10 cellular contexts compared by ENCODE assay signal in the genomic region with DNA sequence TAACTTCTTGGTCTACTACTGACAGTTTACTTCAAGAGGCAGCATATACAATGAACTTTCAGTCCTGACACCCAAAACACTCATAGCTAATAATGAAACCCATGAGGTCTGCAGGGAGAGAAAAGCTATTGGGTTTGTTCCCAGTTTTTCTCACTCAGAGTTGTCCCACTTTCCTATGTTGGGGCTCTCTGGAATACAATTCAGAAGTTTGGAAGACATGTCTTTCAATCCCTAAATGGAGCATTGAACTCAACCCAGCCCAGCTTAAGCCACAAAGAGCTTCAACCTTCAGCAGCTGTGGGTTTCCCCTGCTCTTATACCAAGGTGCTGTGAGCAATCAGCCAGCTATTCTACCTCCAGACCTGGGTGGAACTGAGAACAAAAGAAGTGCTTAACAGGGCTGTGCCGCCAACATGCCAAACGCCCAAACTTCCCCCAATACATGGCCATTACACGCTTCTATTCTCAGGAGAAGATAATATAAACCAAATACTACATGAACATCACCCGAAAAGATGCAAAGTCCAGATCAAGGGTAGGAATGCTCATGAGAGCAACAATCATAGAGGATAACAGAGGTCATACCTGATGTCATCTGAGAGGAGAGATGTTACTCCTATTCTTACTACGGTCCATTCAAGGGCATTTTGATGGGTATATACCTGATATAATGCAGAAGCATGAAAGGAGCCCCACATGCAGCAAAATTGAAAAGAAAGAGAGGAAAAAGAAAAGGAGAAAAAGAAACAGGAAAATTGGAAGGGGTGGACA.
A peak's percentile ranks its signal among the peaks of the same experiment; 100 is the strongest.
DNase-seq lines count a peak whose midpoint lies in the region; ATAC-seq and TF ChIP-seq lines count a peak whose summit lies in the region.
"Had no signal": no experiment of that assay in that cellular context is flagged by ENCODE, and none has a peak within 500 bp of the region (broad histone marks: within the 10 kb centered on the region; RNA-seq: fewer than 3 reads in every experiment).

No MANE protein-coding gene starts in this region.

- TF ChIP-seq CTCF in HCT116 (IDR thresholded peaks at IDR 0.05 in 2 of 3, conservative IDR thresholded peaks at IDR 0.05 in 1 of 3; ENCODE audit: borderline replicate concordance in 1 of 3, insufficient read depth in 1 of 3, low read depth in 2 of 3, low read length in 2 of 3): no peak
- TF ChIP-seq CTCF in Panc1 (IDR thresholded peaks at IDR 0.05): no peak
- no peak for TF ChIP-seq CTCF in transverse colon (IDR thresholded peaks at IDR 0.05)
- TF ChIP-seq CTCF in lower lobe of right lung (IDR thresholded peaks at IDR 0.05): no peak

- POLR2A ChIA-PET in activated CD4-positive, alpha-beta T cell treated with anti-CD3 and anti-CD28 coated beads for 36 hours (lab: Charles Lee): interaction anchor here (0.6 kb wide), 1 partner anchor 147 kb away, joined by 3 read pairs; no protein-coding TSS in a partner anchor
- POLR2A ChIA-PET in HCT116 (lab: Charles Lee): no interaction called here
- POLR2A ChIA-PET in Panc1 (lab: Charles Lee): no interaction called here

- H3K4me2 ChIP-seq in HCT116 (ENCODE audit: low read length): no peak overlapping the region

- in situ Hi-C loops in Panc1 (cut with HindIII; ENCODE audit: low pct_unique_long_range_greater_than_20kb, low sequenced_read_pairs): no loop called here
- in situ Hi-C loops in transverse colon (cut with MboI; ENCODE audit: low pct_ligation_motif_present in 1 of 4, low pct_unique_long_range_greater_than_20kb in 1 of 4, low sequenced_read_pairs in 3 of 4): no loop called here

- H3K36me3 ChIP-seq in HCT116 (ENCODE audit: control insufficient read depth in 1 of 2, insufficient read depth in 2 of 2, low read length in 2 of 2) (no peaks in the 10 kb centered on the region), Panc1 (ENCODE audit: control insufficient read depth, insufficient read depth, low read length) (no peaks in the 10 kb centered on the region), transverse colon (no peaks in the 10 kb centered on the region), lower lobe of right lung (no peaks in the 10 kb centered on the region)
- H3K36me3 ChIP-seq: sigmoid colon had no signal

- 88 to 91% methylated on average over 1 to 5 of the region's 5 CpGs for WGBS in transverse colon (ENCODE audit: low coverage in 1 of 2), 2 donors

- peak; percentile 60 for DNase-seq in activated CD4-positive, alpha-beta T cell treated with anti-CD3 and anti-CD28 coated beads for 36 hours
- DNase-seq in activated CD4-positive, alpha-beta T cell treated with anti-CD3 and anti-CD28 coated beads, Interleukin-2, amount 50 U/mL, for 1 hour: no peak
- DNase-seq in HCT116 (ENCODE audit: low read depth, low spot score) (no peak), Panc1 (ENCODE audit: low read depth, low spot score) (no peak), transverse colon (no peak), lower lobe of right lung (no peak), anterior cingulate cortex (lab: John Stamatoyannopoulos, UW) (no peak)
- DNase-seq in stimulated activated CD4-positive, alpha-beta T cell treated with anti-CD3 and anti-CD28 coated beads, Interleukin-1b, Interleukin-23, amount 100 ng/mL, for 48 hours: peak; percentile 32
- DNase-seq: NCI-H526 treated with DMSO at 0.1 percent for 48 hours, sigmoid colon had no signal

- H3K79me2 ChIP-seq in HCT116 (ENCODE audit: insufficient read depth, low read length): no peaks in the 10 kb centered on the region

- TF ChIP-seq POLR2A in HCT116 (IDR thresholded peaks at IDR 0.05; ENCODE audit: borderline replicate concordance, extremely low read depth, insufficient read depth, insufficient read length) (no peak), transverse colon (IDR thresholded peaks at IDR 0.05) (no peak)

- no peak overlapping the region for H3K4me3 ChIP-seq in HCT116 (replicated peaks in 1 of 2; ENCODE audit: low read depth in 1 of 2, low read length in 2 of 2)
- no peak overlapping the region for H3K4me3 ChIP-seq in Panc1 (ENCODE audit: low read depth in 2 of 2, low read length in 2 of 2)
- H3K4me3 ChIP-seq in transverse colon: no peak overlapping the region
- no peak overlapping the region for H3K4me3 ChIP-seq in lower lobe of right lung
- H3K4me3 ChIP-seq: sigmoid colon had no signal

- no peak overlapping the region for H3K4me3 Mint-ChIP-seq in activated CD4-positive, alpha-beta T cell treated with anti-CD3 and anti-CD28 coated beads for 36 hours

- H3K9me3 ChIP-seq in HCT116 (ENCODE audit: control insufficient read depth in 1 of 2, insufficient read depth in 1 of 2, low read depth in 1 of 2, low read length in 2 of 2): 0 out of 4 replicates have a peak, but pooled peaks cover 0 to 3% of the 10 kb centered on the region in 2 experiments
- no peaks in the 10 kb centered on the region for H3K9me3 ChIP-seq in Panc1 (ENCODE audit: control insufficient read depth, insufficient read depth, low read depth, low read length)
- no peaks in the 10 kb centered on the region for H3K9me3 ChIP-seq in transverse colon
- H3K9me3 ChIP-seq in lower lobe of right lung: no peaks in the 10 kb centered on the region
- H3K9me3 ChIP-seq: sigmoid colon had no signal

- no peak overlapping the region for H3K27ac ChIP-seq in HCT116 (ENCODE audit: low read depth, low read length)
- H3K27ac ChIP-seq in Panc1 (ENCODE audit: low read length): peak overlapping the region; percentile 68; the same call in 1 of the 2 replicates
- no peak overlapping the region for H3K27ac ChIP-seq in transverse colon
- H3K27ac ChIP-seq in lower lobe of right lung: no peak overlapping the region

- no peaks in the 10 kb centered on the region for H3K27me3 Mint-ChIP-seq in activated CD4-positive, alpha-beta T cell treated with anti-CD3 and anti-CD28 coated beads for 36 hours

- no peaks in the 10 kb centered on the region for H4K20me1 ChIP-seq in HCT116 (ENCODE audit: insufficient read depth)

- no TSS peak for BruUV-seq in HCT116 (replicated peaks; lab: Mats Ljungman, UMichigan)
- BruUV-seq in Panc1 (replicated peaks; lab: Mats Ljungman, UMichigan): no TSS peak

- H3K36me3 Mint-ChIP-seq in activated CD4-positive, alpha-beta T cell treated with anti-CD3 and anti-CD28 coated beads for 36 hours (ENCODE audit: low read depth): peaks cover 6% of the 10 kb centered on the region

- peak overlapping the region; percentile 22 for H3K27ac Mint-ChIP-seq in activated CD4-positive, alpha-beta T cell treated with anti-CD3 and anti-CD28 coated beads for 36 hours

- peaks cover 8% of the 10 kb centered on the region for H3K9me3 Mint-ChIP-seq in activated CD4-positive, alpha-beta T cell treated with anti-CD3 and anti-CD28 coated beads for 36 hours (ENCODE audit: low read depth)

- H2AFZ ChIP-seq in HCT116 (ENCODE audit: low read depth, low read length, poor library complexity, severe bottlenecking): peak overlapping the region; percentile 48

- peaks cover 52% of the 10 kb centered on the region for H3K4me1 Mint-ChIP-seq in activated CD4-positive, alpha-beta T cell treated with anti-CD3 and anti-CD28 coated beads for 36 hours

- no peak for TF ChIP-seq EP300 in transverse colon (IDR thresholded peaks at IDR 0.05; ENCODE audit: low read depth)

- intact Hi-C loops in activated CD4-positive, alpha-beta T cell treated with anti-CD3 and anti-CD28 coated beads for 36 hours (cut with DNase I, micrococcal nuclease): loop anchor here (2.0 to 5.0 kb wide), 4 partner anchors 128 to 132 kb away; a partner anchor contains a TSS
- intact Hi-C loops in HCT116 (cut with micrococcal nuclease) (no loop called here), Panc1 (cut with micrococcal nuclease; ENCODE audit: unreplicated experiment) (no loop called here), transverse colon (cut with DNase I; ENCODE audit: low total_unique reads) (no loop called here), lower lobe of right lung (cut with DNase I) (no loop called here)

- TF ChIP-seq RAD21 in HCT116 (IDR thresholded peaks at IDR 0.05; ENCODE audit: low read depth): no peak

- H3K27me3 ChIP-seq in HCT116 (ENCODE audit: insufficient read depth, low read length) (no peaks in the 10 kb centered on the region), Panc1 (ENCODE audit: control insufficient read depth, insufficient read depth, low read length) (no peaks in the 10 kb centered on the region), transverse colon (no peaks in the 10 kb centered on the region), lower lobe of right lung (ENCODE audit: low read depth) (no peaks in the 10 kb centered on the region)
- H3K27me3 ChIP-seq: sigmoid colon had no signal

- H3K9ac ChIP-seq in HCT116 (ENCODE audit: low read length): no peak overlapping the region

- H3K9me2 ChIP-seq in HCT116 (ENCODE audit: insufficient read depth): no peaks in the 10 kb centered on the region

- H3K4me1 ChIP-seq in HCT116 (ENCODE audit: control insufficient read depth in 1 of 2, insufficient read depth in 2 of 2, low read length in 2 of 2): peaks cover 6 to 8% of the 10 kb centered on the region in 2 experiments; a peak in 3 of 4 replicates
- H3K4me1 ChIP-seq in Panc1 (ENCODE audit: control insufficient read depth, insufficient read depth, low read length): peaks cover 7% of the 10 kb centered on the region; the same call in 1 of the 2 replicates
- peaks cover 0 to 40% (median 6%) of the 10 kb centered on the region in 4 donors for H3K4me1 ChIP-seq in transverse colon
- peaks cover 58% of the 10 kb centered on the region for H3K4me1 ChIP-seq in lower lobe of right lung

- CTCF ChIA-PET in activated CD4-positive, alpha-beta T cell treated with anti-CD3 and anti-CD28 coated beads for 36 hours (lab: Charles Lee): interaction anchor here (0.8 to 2.1 kb wide), 5 partner anchors 16 to 293 kb away, joined by 3 to 8 read pairs (median 3); no protein-coding TSS in a partner anchor
- CTCF ChIA-PET in HCT116 (lab: Charles Lee): no interaction called here
- CTCF ChIA-PET in Panc1 (lab: Charles Lee): no interaction called here

- peak; percentile 83 for ATAC-seq in activated CD4-positive, alpha-beta T cell treated with anti-CD3 and anti-CD28 coated beads for 36 hours
- ATAC-seq in HCT116 (no peak), Panc1 (no peak), lower lobe of right lung (no peak)

- RAD21 ChIA-PET in HCT116 (lab: Charles Lee; ENCODE audit: low non-redundant PET in 1 of 2, low total read pairs in 2 of 2, uncharacterized antibody in 2 of 2, unreplicated experiment in 2 of 2): no interaction called here

TF ChIP-seq in HCT116, 20 proteins besides CTCF, POLR2A, EP300 and RAD21:
- TF ChIP-seq JUND (IDR thresholded peaks at IDR 0.05): no peak
- TF ChIP-seq, protein P1, sequence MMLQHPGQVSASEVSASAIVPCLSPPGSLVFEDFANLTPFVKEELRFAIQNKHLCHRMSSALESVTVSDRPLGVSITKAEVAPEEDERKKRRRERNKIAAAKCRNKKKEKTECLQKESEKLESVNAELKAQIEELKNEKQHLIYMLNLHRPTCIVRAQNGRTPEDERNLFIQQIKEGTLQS (IDR thresholded peaks at IDR 0.05): no peak
- TF ChIP-seq ELF1 (IDR thresholded peaks at IDR 0.05; ENCODE audit: borderline replicate concordance, low read depth): no peak

Comparison
In these comparisons a context has a peak if more than half of its experiments do, and no peak if none do; other contexts are left out.
1. DNase-seq: peak in activated CD4-positive, alpha-beta T cell treated with anti-CD3 and anti-CD28 coated beads for 36 hours (single experiment) and stimulated activated CD4-positive, alpha-beta T cell treated with anti-CD3 and anti-CD28 coated beads, Interleukin-1b, Interleukin-23, amount 100 ng/mL, for 48 hours (single experiment); none in activated CD4-positive, alpha-beta T cell treated with anti-CD3 and anti-CD28 coated beads, Interleukin-2, amount 50 U/mL, for 1 hour (single experiment), HCT116 (single experiment), Panc1 (single experiment), transverse colon (single experiment), lower lobe of right lung (single experiment) and anterior cingulate cortex (0 of 58).
2. intact Hi-C loops: an anchor here in activated CD4-positive, alpha-beta T cell treated with anti-CD3 and anti-CD28 coated beads for 36 hours (2.0 to 5.0 kb wide); none called in HCT116, Panc1, transverse colon and lower lobe of right lung.